ENCODE assay signal across 27 cellular contexts in the genomic region with DNA sequence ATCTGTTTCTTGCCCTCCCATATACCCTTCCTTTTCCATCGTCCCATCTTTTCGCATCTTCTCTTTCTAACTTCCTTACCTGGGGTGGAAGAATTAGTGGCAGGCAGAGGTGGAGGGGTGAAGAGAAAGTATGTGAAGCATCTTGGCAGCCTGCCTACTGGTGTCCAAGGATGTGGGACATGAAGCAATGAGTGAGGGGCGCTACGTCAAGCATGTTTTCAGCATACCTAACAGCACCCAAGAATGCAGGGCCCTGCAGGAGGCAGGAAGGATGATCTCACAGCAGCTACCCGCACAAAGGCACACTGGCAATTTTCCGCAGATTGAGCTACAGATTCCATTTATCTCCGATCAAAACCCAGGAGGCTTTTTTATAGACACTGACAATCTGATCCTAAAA. TPM values are rescaled to one million over a fixed set of nuclear protein-coding genes. Genes with fewer than 3 reads are reported as not detected.
DNase-seq lines count a peak whose midpoint lies in the region; ATAC-seq and TF ChIP-seq lines count a peak whose summit lies in the region.
"Had no signal": no experiment of that assay in that cellular context is flagged by ENCODE, and none has a peak within 500 bp of the region (broad histone marks: within the 10 kb centered on the region; RNA-seq: fewer than 3 reads in every experiment).

No MANE protein-coding gene starts in this region.

- H3K4me3 Mint-ChIP-seq in MCF 10A (ENCODE audit: unreplicated experiment): no peak overlapping the region
- H3K4me3 Mint-ChIP-seq: activated CD4-positive, alpha-beta T cell treated with anti-CD3 and anti-CD28 coated beads for 36 hours; activated CD8-positive, alpha-beta memory T cell treated with anti-CD3 and anti-CD28 coated beads, Interleukin-2, amount 10 ng/mL, durations not matched to agents 7 days and 5 days; activated naive CD8-positive, alpha-beta T cell treated with anti-CD3 and anti-CD28 coated beads, Interleukin-2, amount 50 U/mL, for 24 hours had no signal

- no peak overlapping the region for H2AFZ ChIP-seq in mammary epithelial cell (ENCODE audit: low read depth, low read length)

- ATAC-seq in HG02678 (IDR thresholded peaks at IDR 0.05; ENCODE audit: unreplicated experiment): no peak
- no peak for ATAC-seq in GM21528 (IDR thresholded peaks at IDR 0.05; ENCODE audit: low FRiP score, unreplicated experiment)
- ATAC-seq: activated CD4-positive, alpha-beta T cell treated with anti-CD3 and anti-CD28 coated beads for 36 hours; activated CD8-positive, alpha-beta memory T cell treated with anti-CD3 and anti-CD28 coated beads, Interleukin-2, amount 10 ng/mL, durations not matched to agents 7 days and 5 days; activated naive CD8-positive, alpha-beta T cell treated with anti-CD3 and anti-CD28 coated beads, Interleukin-2, amount 50 U/mL, for 24 hours; esophagus mucosa; HCT116; stimulated activated naive CD8-positive, alpha-beta T cell treated with anti-CD3 and anti-CD28 coated beads, Interleukin-15, Interleukin-2, amounts not matched to agents 100 U/mL and 50 U/mL, for 24 hours had no signal

- TF ChIP-seq CTCF in MCF 10A (IDR thresholded peaks at IDR 0.05; ENCODE audit: unreplicated experiment): no peak
- no peak for TF ChIP-seq CTCF in mammary epithelial cell (conservative IDR thresholded peaks at IDR 0.05 in 1 of 2, IDR thresholded peaks at IDR 0.05 in 1 of 2; ENCODE audit: extremely low read depth in 1 of 2, insufficient read depth in 1 of 2, low read depth in 1 of 2, low read length in 2 of 2)

- no peak overlapping the region for H3K27ac Mint-ChIP-seq in MCF 10A (ENCODE audit: low read depth, unreplicated experiment)
- H3K27ac Mint-ChIP-seq: activated CD4-positive, alpha-beta T cell treated with anti-CD3 and anti-CD28 coated beads for 36 hours; activated CD8-positive, alpha-beta memory T cell treated with anti-CD3 and anti-CD28 coated beads, Interleukin-2, amount 10 ng/mL, durations not matched to agents 7 days and 5 days; activated naive CD8-positive, alpha-beta T cell treated with anti-CD3 and anti-CD28 coated beads, Interleukin-2, amount 50 U/mL, for 24 hours; activated T-helper 2 cell treated with anti-CD3 and anti-CD28 coated beads, Interferon-gamma antibody, Interleukin-2, Interleukin-4, amounts not matched to agents 10 μg/mL and 5 μg/mL and 100 μg/mL, durations not matched to agents 14 hours and 24 hours and 36 hours had no signal

- peaks cover 5% of the 10 kb centered on the region for H3K4me1 Mint-ChIP-seq in MCF 10A (ENCODE audit: insufficient read depth, unreplicated experiment)
- H3K4me1 Mint-ChIP-seq: activated CD4-positive, alpha-beta T cell treated with anti-CD3 and anti-CD28 coated beads for 36 hours; activated CD8-positive, alpha-beta memory T cell treated with anti-CD3 and anti-CD28 coated beads, Interleukin-2, amount 10 ng/mL, durations not matched to agents 7 days and 5 days; activated naive CD8-positive, alpha-beta T cell treated with anti-CD3 and anti-CD28 coated beads, Interleukin-2, amount 50 U/mL, for 24 hours had no signal

- H3K27me3 ChIP-seq in mammary epithelial cell (ENCODE audit: insufficient read depth, low read length): no peaks in the 10 kb centered on the region
- no peaks in the 10 kb centered on the region for H3K27me3 ChIP-seq in effector memory CD4-positive, alpha-beta T cell (replicated peaks; ENCODE audit: control insufficient read depth, insufficient read depth, low read length, poor library complexity, severe bottlenecking)
- H3K27me3 ChIP-seq: ovary, sigmoid colon, tibial nerve had no signal

- peak; percentile 54 for DNase-seq in MCF 10A (ENCODE audit: unreplicated experiment)
- DNase-seq in mammary epithelial cell: no peak
- DNase-seq in amniotic epithelial cell (ENCODE audit: low read depth): peak; percentile 76
- DNase-seq in iPS-NIHi11 (ENCODE audit: low spot score): peak; percentile 14
- no peak for DNase-seq in Ammon's horn (ENCODE audit: low spot score)
- DNase-seq in effector memory CD4-positive, alpha-beta T cell: no peak
- DNase-seq: activated CD4-positive, alpha-beta T cell treated with anti-CD3 and anti-CD28 coated beads for 36 hours; activated CD8-positive, alpha-beta memory T cell treated with anti-CD3 and anti-CD28 coated beads, Interleukin-2, amount 10 ng/mL, durations not matched to agents 7 days and 5 days; activated naive CD8-positive, alpha-beta T cell treated with anti-CD3 and anti-CD28 coated beads, Interleukin-2, amount 50 U/mL, for 24 hours; C1 segment of cervical spinal cord; GF-D8; KG1; NCI-H1105; NCI-H2107; NCI-H524; ovary; sigmoid colon; stimulated activated naive CD8-positive, alpha-beta T cell treated with anti-CD3 and anti-CD28 coated beads, Interleukin-15, Interleukin-2, amounts not matched to agents 100 U/mL and 50 U/mL, for 24 hours; SW 1271 had no signal

- POLR2A ChIA-PET in MCF 10A (lab: Yijun Ruan, JAX): no interaction called here

- intact Hi-C loops in MCF 10A (cut with micrococcal nuclease) (no loop called here), mammary epithelial cell (cut with micrococcal nuclease) (no loop called here)

- H3K4me1 ChIP-seq in mammary epithelial cell (ENCODE audit: insufficient read depth, low read length): no peaks in the 10 kb centered on the region
- H3K4me1 ChIP-seq in effector memory CD4-positive, alpha-beta T cell (ENCODE audit: control insufficient read depth, insufficient read depth, low read length, poor library complexity, severe bottlenecking): no peaks in the 10 kb centered on the region
- H3K4me1 ChIP-seq: sigmoid colon, tibial nerve had no signal

- CTCF ChIA-PET in MCF 10A (lab: Yijun Ruan, JAX): interaction anchor here (0.6 kb wide), 1 partner anchor 431 kb away, joined by 4 read pairs; no protein-coding TSS in a partner anchor
- CTCF ChIA-PET in mammary epithelial cell (lab: Charles Lee; ENCODE audit: low non-redundant PET): no interaction called here

- H4K20me1 ChIP-seq in mammary epithelial cell (ENCODE audit: insufficient read depth, low read length): no peaks in the 10 kb centered on the region

- no peak overlapping the region for H3K4me2 ChIP-seq in mammary epithelial cell (ENCODE audit: insufficient read depth, low read depth, low read length)

- no peaks in the 10 kb centered on the region for H3K79me2 ChIP-seq in mammary epithelial cell (ENCODE audit: insufficient read depth, low read length)

- BruUV-seq in MCF 10A (replicated peaks; lab: Mats Ljungman, UMichigan) (no TSS peak), mammary epithelial cell (replicated peaks; lab: Mats Ljungman, UMichigan) (no TSS peak)

- WGBS in mammary epithelial cell (ENCODE audit: low coverage, missing lambda C conversion rate): 85% methylated on average over 7 of the region's 7 CpGs

- H3K9me3 Mint-ChIP-seq in MCF 10A (ENCODE audit: unreplicated experiment): no peaks in the 10 kb centered on the region
- H3K9me3 Mint-ChIP-seq: activated naive CD8-positive, alpha-beta T cell treated with anti-CD3 and anti-CD28 coated beads, Interleukin-2, amount 50 U/mL, for 24 hours; activated T-helper 2 cell treated with anti-CD3 and anti-CD28 coated beads, Interferon-gamma antibody, Interleukin-2, Interleukin-4, amounts not matched to agents 10 μg/mL and 5 μg/mL and 100 μg/mL, durations not matched to agents 14 hours and 24 hours and 36 hours had no signal

- H3K4me3 ChIP-seq in mammary epithelial cell (replicated peaks in 1 of 3; ENCODE audit: insufficient read depth in 1 of 3, low read depth in 2 of 3, low read length in 3 of 3): no peak overlapping the region
- H3K4me3 ChIP-seq in effector memory CD4-positive, alpha-beta T cell (ENCODE audit: insufficient read depth, low read depth, low read length, poor library complexity, severe bottlenecking): no peak overlapping the region
- H3K4me3 ChIP-seq: lung, ovary, sigmoid colon, tibial nerve had no signal

- H3K36me3 Mint-ChIP-seq in MCF 10A (ENCODE audit: insufficient read depth, unreplicated experiment): peaks cover 6% of the 10 kb centered on the region

- H3K9ac ChIP-seq in mammary epithelial cell (ENCODE audit: insufficient read depth, low read length): no peak overlapping the region

- H3K27me3 Mint-ChIP-seq in MCF 10A (ENCODE audit: insufficient read depth, unreplicated experiment): no peaks in the 10 kb centered on the region
- H3K27me3 Mint-ChIP-seq: activated CD4-positive, alpha-beta T cell treated with anti-CD3 and anti-CD28 coated beads for 36 hours; activated CD8-positive, alpha-beta memory T cell treated with anti-CD3 and anti-CD28 coated beads, Interleukin-2, amount 10 ng/mL, durations not matched to agents 7 days and 5 days; activated naive CD8-positive, alpha-beta T cell treated with anti-CD3 and anti-CD28 coated beads, Interleukin-2, amount 50 U/mL, for 24 hours had no signal

- in situ Hi-C loops in mammary epithelial cell (cut with MboI; ENCODE audit: low sequenced_read_pairs in 2 of 2): loop anchor here in 1 of 2 donors (25.0 kb wide), 1 partner anchor 192 kb away; no protein-coding TSS in a partner anchor

- dilution Hi-C loops in mammary epithelial cell (cut with HindIII; ENCODE audit: low sequenced_read_pairs): no loop called here

- H3K27ac ChIP-seq in mammary epithelial cell (ENCODE audit: insufficient read depth, low read depth, low read length): no peak overlapping the region
- H3K27ac ChIP-seq in effector memory CD4-positive, alpha-beta T cell (ENCODE audit: insufficient read depth, low read length, poor library complexity, severe bottlenecking): no peak overlapping the region
- H3K27ac ChIP-seq: 22Rv1, ovary, sigmoid colon, tibial nerve had no signal

- H3K36me3 ChIP-seq in mammary epithelial cell (ENCODE audit: insufficient read depth, low read length): no peaks in the 10 kb centered on the region
- no peaks in the 10 kb centered on the region for H3K36me3 ChIP-seq in effector memory CD4-positive, alpha-beta T cell (ENCODE audit: control insufficient read depth, insufficient read depth, low read length)
- H3K36me3 ChIP-seq: ovary, sigmoid colon had no signal

- H3K9me3 ChIP-seq in mammary epithelial cell (replicated peaks; ENCODE audit: insufficient read depth, low read length): no peaks in the 10 kb centered on the region
- no peaks in the 10 kb centered on the region for H3K9me3 ChIP-seq in effector memory CD4-positive, alpha-beta T cell (ENCODE audit: control insufficient read depth, low read length)
- H3K9me3 ChIP-seq: ovary, sigmoid colon, tibial nerve had no signal

RNA-seq across cellular contexts. Expression of a gene that starts 42.2 kb away (rescaled TPM):
- total RNA-seq in MCF 10A (2022) (11.8 and 15.0 TPM in 2 replicates), mammary epithelial cell (10 to 100 TPM in 1 of 2 donors, 1 to 10 TPM in 1; 8.2 to 14.5 TPM)
- polyA plus RNA-seq in mammary epithelial cell: 6.1 TPM
- polyA minus RNA-seq in mammary epithelial cell: 2.6 TPM

RNA-seq across cellular contexts. Expression of a gene that starts 42.2 kb away (rescaled TPM):
- 20.4 and 29.6 TPM in 2 replicates for total RNA-seq in MCF 10A (2022)
- 10 to 100 TPM in 1 of 2 donors, 1 to 10 TPM in 1; 1.7 to 29.8 TPM for total RNA-seq in mammary epithelial cell
- polyA plus RNA-seq in mammary epithelial cell: 16.9 TPM
- polyA minus RNA-seq in mammary epithelial cell: 5.4 TPM

Comparison
In these comparisons a context has a peak if more than half of its experiments do, and no peak if none do; other contexts are left out.
1. DNase-seq: peak in MCF 10A (single experiment), amniotic epithelial cell (single experiment) and iPS-NIHi11 (single experiment); none in mammary epithelial cell (single experiment), Ammon's horn (single experiment) and effector memory CD4-positive, alpha-beta T cell (0 of 3).